15 cellular contexts compared by ENCODE assay signal in genomic region chr1:1122981-1123480, GRCh38. TPM values are rescaled to one million over a fixed set of nuclear protein-coding genes. Genes with fewer than 3 reads are reported as not detected.
DNase-seq lines count a peak whose midpoint lies in the region; ATAC-seq and TF ChIP-seq lines count a peak whose summit lies in the region.
"Had no signal": no experiment of that assay in that cellular context is flagged by ENCODE, and none has a peak within 500 bp of the region (broad histone marks: within the 10 kb centered on the region; RNA-seq: fewer than 3 reads in every experiment).

No MANE protein-coding gene starts in this region.

- H3K4me1 Mint-ChIP-seq in WTC11 (no peaks in the 10 kb centered on the region), naive B cell (peaks cover 10 to 26% (median 21%) of the 10 kb centered on the region in 3 donors)

- no peak overlapping the region for H3K4me3 Mint-ChIP-seq in WTC11
- peak overlapping the region in 7 of 8 donors; percentile 38 to 82 (median 49) for H3K4me3 Mint-ChIP-seq in naive B cell

- H3K36me3 Mint-ChIP-seq in WTC11 (no peaks in the 10 kb centered on the region), naive B cell (no peaks in the 10 kb centered on the region)

- DNase-seq in DMS 273 (lab: John Stamatoyannopoulos, UW; ENCODE audit: unreplicated experiment) (peak; percentile 66), DMS 273 treated with DMSO at 0.1 percent for 48 hours (lab: John Stamatoyannopoulos, UW) (no peak), H7 (peak; percentile 79), WTC11 (ENCODE audit: low spot score) (peak; percentile 12), naive B cell (no peak), A172 (ENCODE audit: low spot score) (no peak), inferior parietal cortex (ENCODE audit: extremely low spot score) (no peak), activated gamma-delta T cell (lab: John Stamatoyannopoulos, UW) (no peak)
- DNase-seq: 8988T; activated T-cell treated with anti-CD3 and anti-CD28 coated beads, Interleukin-2, amount 50 U/mL, for 48 hours; NCI-H524 treated with DMSO at 0.1 percent for 48 hours; testis had no signal

- H3K9me3 Mint-ChIP-seq in WTC11 (peaks cover 9% of the 10 kb centered on the region), naive B cell (peaks cover 0 to 2% (median 0%) of the 10 kb centered on the region in 7 donors)

- peaks cover 9% of the 10 kb centered on the region; the same call in 1 of the 2 replicates for H3K27me3 ChIP-seq in H7 (ENCODE audit: control insufficient read depth, insufficient read depth, low read length)
- H3K27me3 ChIP-seq: testis had no signal

- CTCF ChIA-PET in WTC11 (lab: Charles Lee): interaction anchor here (0.5 to 2.9 kb wide), 26 partner anchors 7 to 217 kb away, joined by 3 to 20 read pairs (median 4); partner anchors contain the start of genes B3GALT6, C1QTNF12, SDF4 and TNFRSF18

- no peak overlapping the region for H3K4me3 ChIP-seq in H7 (ENCODE audit: insufficient read depth, low read depth, low read length)
- H3K4me3 ChIP-seq: HAP-1, testis had no signal

- ATAC-seq in WTC11: no peak
- ATAC-seq in naive B cell (ENCODE audit: low read depth in 2 of 2): peak; percentile 18 to 22

- H3K27me3 Mint-ChIP-seq in WTC11 (ENCODE audit: low read depth): peaks cover 16% of the 10 kb centered on the region
- H3K27me3 Mint-ChIP-seq in naive B cell: peaks cover 7 to 9% (median 8%) of the 10 kb centered on the region in 3 donors

- H3K27ac Mint-ChIP-seq in WTC11: no peak overlapping the region; the same call in 1 of the 2 replicates
- peak overlapping the region in 5 of 6 donors; percentile 37 to 82 (median 69) for H3K27ac Mint-ChIP-seq in naive B cell

- POLR2A ChIA-PET in WTC11 (lab: Charles Lee): interaction anchor here (0.6 to 1.0 kb wide), 2 partner anchors 42 to 809 kb away, joined by 3 to 4 read pairs; no protein-coding TSS in a partner anchor

- no peak for TF ChIP-seq CTCF in WTC11 (IDR thresholded peaks at IDR 0.05)

- H3K36me3 ChIP-seq in H7 (replicated peaks; ENCODE audit: control insufficient read depth, insufficient read depth, low read length): no peaks in the 10 kb centered on the region
- H3K36me3 ChIP-seq: HAP-1 had no signal

TF ChIP-seq in WTC11, 78 proteins besides CTCF, POLR2A, EP300 and RAD21:
- TF ChIP-seq MAX (CRISPR knock-in tag; IDR thresholded peaks at IDR 0.05) (no peak), USF2 (CRISPR knock-in tag; IDR thresholded peaks at IDR 0.05) (no peak), ZNF416 (CRISPR knock-in tag; IDR thresholded peaks at IDR 0.05) (no peak), TEAD4 (CRISPR knock-in tag; IDR thresholded peaks at IDR 0.05) (no peak), ZNF263 (CRISPR knock-in tag; IDR thresholded peaks at IDR 0.05; ENCODE audit: low read depth) (no peak), FOXP4 (CRISPR knock-in tag; IDR thresholded peaks at IDR 0.05) (no peak), CREB1 (CRISPR knock-in tag; IDR thresholded peaks at IDR 0.05) (no peak), IRF1 (CRISPR knock-in tag; IDR thresholded peaks at IDR 0.05) (no peak), IRF2 (CRISPR knock-in tag; IDR thresholded peaks at IDR 0.05; ENCODE audit: borderline replicate concordance, low read depth) (no peak), ZNF317 (CRISPR knock-in tag; IDR thresholded peaks at IDR 0.05; ENCODE audit: borderline replicate concordance, low read depth) (no peak), RORB (CRISPR knock-in tag; IDR thresholded peaks at IDR 0.05) (no peak), E2F1 (CRISPR knock-in tag; IDR thresholded peaks at IDR 0.05) (no peak), CREM (CRISPR knock-in tag; IDR thresholded peaks at IDR 0.05) (no peak), SMAD4 (CRISPR knock-in tag; IDR thresholded peaks at IDR 0.05) (no peak), ZNF219 (CRISPR knock-in tag; IDR thresholded peaks at IDR 0.05; ENCODE audit: borderline replicate concordance) (no peak)

RNA-seq across cellular contexts. Expression of gene C1orf159, which starts 7.1 kb away (rescaled TPM):
- total RNA-seq in H7 (2014; rRNA removed; shearing (Covaris generic)): 29.3 and 32.0 TPM in 2 replicates
- total RNA-seq in WTC11 (2021): 13.9 to 17.8 TPM (median 14.0 TPM) in 3 replicates
- polyA plus RNA-seq in naive B cell (ENCODE audit: low read depth in 6 of 6): 1 to 10 TPM in 5 of 6 donors, not detected in 1; 2.0 to 6.3 (median 4.3) TPM
- 8.2 and 10.0 TPM in 2 replicates for total RNA-seq in A172 (2014; rRNA removed; shearing (Covaris generic))

RNA-seq across cellular contexts. Expression of gene RNF223, which starts 48.9 kb away (rescaled TPM):
- total RNA-seq in H7 (2014; rRNA removed; shearing (Covaris generic)): not detected in 2 replicates
- total RNA-seq in WTC11 (2021): not detected in 3 replicates
- not detected for polyA plus RNA-seq in naive B cell (ENCODE audit: low read depth in 6 of 6)
- not detected in 2 replicates for total RNA-seq in A172 (2014; rRNA removed; shearing (Covaris generic))
- total RNA-seq: T-helper 2 cell treated with Interferon-gamma antibody and Interleukin-4, amounts not matched to agents 100 ng/mL and 5 ng/mL, for 36 hours had no signal

RNA-seq across cellular contexts. Expression of gene TTLL10, which starts 50.6 kb away (rescaled TPM):
- total RNA-seq in H7 (2014; rRNA removed; shearing (Covaris generic)): not detected in 2 replicates
- total RNA-seq in WTC11 (2021): 0.78 to 1.1 TPM (median 1.1 TPM) in 3 replicates
- not detected for polyA plus RNA-seq in naive B cell (ENCODE audit: low read depth in 6 of 6)
- not detected in 2 replicates for total RNA-seq in A172 (2014; rRNA removed; shearing (Covaris generic))
- total RNA-seq: kidney epithelial cell had no signal

Comparison
In these comparisons a context has a peak if more than half of its experiments do, and no peak if none do; other contexts are left out.
1. DNase-seq: peak in DMS 273 (single experiment), H7 (single experiment) and WTC11 (single experiment); none in DMS 273 treated with DMSO at 0.1 percent for 48 hours (single experiment), naive B cell (single experiment), A172 (single experiment), inferior parietal cortex (single experiment) and activated gamma-delta T cell (single experiment).